Comparison of ENCODE assay signal across 10 cellular contexts in the genomic region with DNA sequence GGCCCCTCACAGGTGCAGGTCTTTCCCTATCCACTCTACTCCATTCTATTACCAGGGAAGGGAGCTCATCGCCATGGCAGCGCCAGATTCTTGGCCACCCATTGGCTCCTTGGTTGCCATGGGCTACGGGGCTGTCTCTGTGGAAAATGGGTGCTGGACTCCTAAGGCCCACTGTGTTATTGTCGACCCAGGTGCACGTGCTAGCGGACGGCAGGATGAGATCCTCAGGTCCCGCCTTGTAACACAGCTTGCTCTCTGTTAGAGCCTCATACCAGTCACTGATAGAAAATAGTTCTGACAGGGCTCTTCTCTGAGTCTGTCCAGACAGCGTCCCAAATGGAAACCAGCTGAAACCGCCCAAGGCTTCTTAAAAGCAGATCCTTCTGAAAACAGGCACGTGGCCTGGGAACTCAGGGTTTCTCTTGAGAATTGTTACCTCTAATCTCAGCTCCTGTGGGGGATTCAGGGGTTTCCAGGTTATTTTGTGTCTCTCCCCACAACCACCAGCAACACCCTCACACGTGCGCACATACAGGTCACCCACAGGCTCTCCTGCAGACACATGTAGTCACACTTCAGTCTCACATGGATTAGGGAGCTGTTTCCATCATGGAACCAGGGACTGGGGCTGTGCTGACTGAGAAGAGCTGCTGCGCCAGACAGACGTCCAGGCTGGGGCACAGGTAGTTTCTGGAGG. TPM values are rescaled to one million over a fixed set of nuclear protein-coding genes. Genes with fewer than 3 reads are reported as not detected.
DNase-seq lines count a peak whose midpoint lies in the region; ATAC-seq and TF ChIP-seq lines count a peak whose summit lies in the region.
"Had no signal": no experiment of that assay in that cellular context is flagged by ENCODE, and none has a peak within 500 bp of the region (broad histone marks: within the 10 kb centered on the region; RNA-seq: fewer than 3 reads in every experiment).

No MANE protein-coding gene starts in this region.

- H3K9me2 ChIP-seq in GM23338 (ENCODE audit: insufficient read depth), result no peaks in the 10 kb centered on the region; the same call in 1 of the 2 replicates

- no peaks in the 10 kb centered on the region for H3K36me3 ChIP-seq in GM23338 (ENCODE audit: insufficient read depth)
- H3K36me3 ChIP-seq: tibial artery had no signal

- ATAC-seq in GM23338 (peak; percentile 21), HG02852 (IDR thresholded peaks at IDR 0.05; ENCODE audit: unreplicated experiment) (no peak), GM21619 (IDR thresholded peaks at IDR 0.05; ENCODE audit: unreplicated experiment) (no peak), GM19324 (IDR thresholded peaks at IDR 0.05; ENCODE audit: low FRiP score, unreplicated experiment) (no peak)

- DNase-seq in AG08395 (ENCODE audit: low spot score) (peak; percentile 43), GM23338 (ENCODE audit: low spot score) (peak; percentile 64), mesothelial cell of epicardium (ENCODE audit: low spot score in 2 of 2, unreplicated experiment in 2 of 2) (no peak), COLO829 (ENCODE audit: low spot score) (no peak)
- DNase-seq in activated T-helper 1 cell treated with anti-CD3 and anti-CD28 coated beads, Interleukin-12 subunit alpha, Interleukin-12 subunit beta, Interleukin-2, Interleukin-4 antibody, amounts not matched to agents 30 ng/mL and 10 ng/mL and 1 ng/mL, durations not matched to agents 14 hours and 24 hours and 36 hours (ENCODE audit: low spot score), result no peak
- DNase-seq: DND-41, tibial artery had no signal

- H4K20me1 ChIP-seq in GM23338 (replicated peaks; ENCODE audit: insufficient read depth), result peaks cover 15% of the 10 kb centered on the region

- TF ChIP-seq CTCF in GM23338 (conservative IDR thresholded peaks at IDR 0.05; ENCODE audit: low read depth in 2 of 2), result no peak
- TF ChIP-seq CTCF in mesothelial cell of epicardium (IDR thresholded peaks at IDR 0.05; ENCODE audit: unreplicated experiment), result no peak

- intact Hi-C loops in activated T-helper 1 cell treated with anti-CD3 and anti-CD28 coated beads, Interleukin-12 subunit alpha, Interleukin-12 subunit beta, Interleukin-2, Interleukin-4 antibody, amounts not matched to agents 30 ng/mL and 10 ng/mL and 1 ng/mL, durations not matched to agents 14 hours and 24 hours and 36 hours (cut with micrococcal nuclease), result no loop called here

- no peak overlapping the region for H3K27ac Mint-ChIP-seq in GM23338
- no peak overlapping the region for H3K27ac Mint-ChIP-seq in activated T-helper 1 cell treated with anti-CD3 and anti-CD28 coated beads, Interleukin-12 subunit alpha, Interleukin-12 subunit beta, Interleukin-2, Interleukin-4 antibody, amounts not matched to agents 30 ng/mL and 10 ng/mL and 1 ng/mL, durations not matched to agents 14 hours and 24 hours and 36 hours
- H3K27ac Mint-ChIP-seq in mesothelial cell of epicardium, result peak overlapping the region; percentile 82

- H3K9me3 Mint-ChIP-seq in GM23338 (no peaks in the 10 kb centered on the region), mesothelial cell of epicardium (no peaks in the 10 kb centered on the region)
- no peaks in the 10 kb centered on the region for H3K9me3 Mint-ChIP-seq in activated T-helper 1 cell treated with anti-CD3 and anti-CD28 coated beads, Interleukin-12 subunit alpha, Interleukin-12 subunit beta, Interleukin-2, Interleukin-4 antibody, amounts not matched to agents 30 ng/mL and 10 ng/mL and 1 ng/mL, durations not matched to agents 14 hours and 24 hours and 36 hours

- H3K27me3 ChIP-seq in GM23338 (ENCODE audit: insufficient read depth), result peaks cover 26% of the 10 kb centered on the region
- H3K27me3 ChIP-seq: tibial artery had no signal

- peaks cover 26% of the 10 kb centered on the region for H3K79me2 ChIP-seq in GM23338 (replicated peaks; ENCODE audit: insufficient read depth)

- peaks cover 51% of the 10 kb centered on the region for H3K4me1 ChIP-seq in GM23338 (ENCODE audit: insufficient read depth)

- H3K27me3 Mint-ChIP-seq in GM23338 (ENCODE audit: insufficient read depth, low read depth, poor library complexity), result peaks cover 33% of the 10 kb centered on the region
- peaks cover 32% of the 10 kb centered on the region for H3K27me3 Mint-ChIP-seq in activated T-helper 1 cell treated with anti-CD3 and anti-CD28 coated beads, Interleukin-12 subunit alpha, Interleukin-12 subunit beta, Interleukin-2, Interleukin-4 antibody, amounts not matched to agents 30 ng/mL and 10 ng/mL and 1 ng/mL, durations not matched to agents 14 hours and 24 hours and 36 hours (ENCODE audit: insufficient read depth)
- no peaks in the 10 kb centered on the region for H3K27me3 Mint-ChIP-seq in mesothelial cell of epicardium (ENCODE audit: low read depth)

- H3K27ac ChIP-seq in GM23338 (ENCODE audit: low read depth), result no peak overlapping the region
- H3K27ac ChIP-seq: tibial artery had no signal

- H3F3A ChIP-seq in GM23338 (replicated peaks; ENCODE audit: low read depth), result 0 out of 2 replicates have a peak, but pooled peaks cover 3% of the 10 kb centered on the region

- H3K4me1 Mint-ChIP-seq in GM23338, result peaks cover 58% of the 10 kb centered on the region
- H3K4me1 Mint-ChIP-seq in activated T-helper 1 cell treated with anti-CD3 and anti-CD28 coated beads, Interleukin-12 subunit alpha, Interleukin-12 subunit beta, Interleukin-2, Interleukin-4 antibody, amounts not matched to agents 30 ng/mL and 10 ng/mL and 1 ng/mL, durations not matched to agents 14 hours and 24 hours and 36 hours (ENCODE audit: low read depth), result no peaks in the 10 kb centered on the region
- H3K4me1 Mint-ChIP-seq in mesothelial cell of epicardium, result peaks cover 52% of the 10 kb centered on the region

- H2AFZ ChIP-seq in GM23338, result no peak overlapping the region

- H3K4me3 Mint-ChIP-seq in GM23338 (peak overlapping the region; percentile 75), mesothelial cell of epicardium (peak overlapping the region; percentile 77)
- peak overlapping the region; percentile 15 for H3K4me3 Mint-ChIP-seq in activated T-helper 1 cell treated with anti-CD3 and anti-CD28 coated beads, Interleukin-12 subunit alpha, Interleukin-12 subunit beta, Interleukin-2, Interleukin-4 antibody, amounts not matched to agents 30 ng/mL and 10 ng/mL and 1 ng/mL, durations not matched to agents 14 hours and 24 hours and 36 hours

- peak overlapping the region; percentile 69 for H3K4me3 ChIP-seq in GM23338

- H3K36me3 Mint-ChIP-seq in GM23338 (ENCODE audit: low read depth) (no peaks in the 10 kb centered on the region), mesothelial cell of epicardium (no peaks in the 10 kb centered on the region)
- H3K36me3 Mint-ChIP-seq in activated T-helper 1 cell treated with anti-CD3 and anti-CD28 coated beads, Interleukin-12 subunit alpha, Interleukin-12 subunit beta, Interleukin-2, Interleukin-4 antibody, amounts not matched to agents 30 ng/mL and 10 ng/mL and 1 ng/mL, durations not matched to agents 14 hours and 24 hours and 36 hours (ENCODE audit: low read depth), result no peaks in the 10 kb centered on the region

- peak overlapping the region; percentile 90 for H3K4me2 ChIP-seq in GM23338

TF ChIP-seq in GM23338, 12 proteins besides CTCF, POLR2A, EP300 and RAD21:
- no peak for TF ChIP-seq CREB1 (CRISPR knock-in tag; IDR thresholded peaks at IDR 0.05; ENCODE audit: low read depth)
- no peak for TF ChIP-seq POLR2AphosphoS5 (IDR thresholded peaks at IDR 0.05; ENCODE audit: low read depth)

RNA-seq across cellular contexts. Expression of a gene that starts 1.5 kb away (rescaled TPM):
- 23.7 and 30.4 TPM in 2 replicates for total RNA-seq in GM23338 (2014; rRNA removed; shearing (Covaris generic))
- polyA plus RNA-seq in GM23338 (2016; fragmentation: Nextera tagmentation; extraction: Ambion mirVana), result 5.0 and 5.5 TPM in 2 replicates
- total RNA-seq in activated T-helper 1 cell treated with anti-CD3 and anti-CD28 coated beads, Interleukin-12 subunit alpha, Interleukin-12 subunit beta, Interleukin-2, Interleukin-4 antibody, amounts not matched to agents 30 ng/mL and 10 ng/mL and 1 ng/mL, durations not matched to agents 14 hours and 24 hours and 36 hours, result 0.24 and 0.29 TPM in 2 replicates
- total RNA-seq in mesothelial cell of epicardium, result 51.7 to 53.4 TPM (median 52.8 TPM) in 3 replicates

Comparison
In these comparisons a context has a peak if more than half of its experiments do, and no peak if none do; other contexts are left out.
1. DNase-seq: peak in AG08395 (single experiment) and GM23338 (single experiment); none in activated T-helper 1 cell treated with anti-CD3 and anti-CD28 coated beads, Interleukin-12 subunit alpha, Interleukin-12 subunit beta, Interleukin-2, Interleukin-4 antibody, amounts not matched to agents 30 ng/mL and 10 ng/mL and 1 ng/mL, durations not matched to agents 14 hours and 24 hours and 36 hours (single experiment), mesothelial cell of epicardium (0 of 2) and COLO829 (single experiment).
2. H3K4me3 Mint-ChIP-seq: peak in every context shown above with its lines; median percentile 77 in mesothelial cell of epicardium; 75 in GM23338; 15 in activated T-helper 1 cell treated with anti-CD3 and anti-CD28 coated beads, Interleukin-12 subunit alpha, Interleukin-12 subunit beta, Interleukin-2, Interleukin-4 antibody, amounts not matched to agents 30 ng/mL and 10 ng/mL and 1 ng/mL, durations not matched to agents 14 hours and 24 hours and 36 hours.
3. RNA of a gene that starts 1.5 kb away (total RNA-seq): 51.7 to 53.4 TPM in mesothelial cell of epicardium and 23.7 to 30.4 TPM in GM23338; 0.24 to 0.29 TPM in activated T-helper 1 cell treated with anti-CD3 and anti-CD28 coated beads, Interleukin-12 subunit alpha, Interleukin-12 subunit beta, Interleukin-2, Interleukin-4 antibody, amounts not matched to agents 30 ng/mL and 10 ng/mL and 1 ng/mL, durations not matched to agents 14 hours and 24 hours and 36 hours; every median in the first group is over 10 times any median in the second.